Comparison of ENCODE assay signal across 2 cellular contexts in genomic region chr11:64294665-64295289, GRCh38.
TF ChIP-seq lines count a peak whose summit lies in the region.

No MANE protein-coding gene starts in this region.

TF ChIP-seq in H1, 55 proteins besides CTCF, POLR2A, EP300 and RAD21:
- TF ChIP-seq KDM4A (IDR thresholded peaks at IDR 0.05; ENCODE audit: low read depth, low read length, severe bottlenecking) (no peak), EZH2 (IDR thresholded peaks at IDR 0.05; ENCODE audit: low read depth, low read length, severe bottlenecking) (peak; percentile 30)

TF ChIP-seq in SK-N-SH, 30 proteins besides CTCF, POLR2A, EP300 and RAD21:
- TF ChIP-seq FOXJ3 (CRISPR knock-in tag; IDR thresholded peaks at IDR 0.05) (no peak), USF2 (IDR thresholded peaks at IDR 0.05; ENCODE audit: borderline replicate concordance, low read depth, low read length) (no peak), NFIC (IDR thresholded peaks at IDR 0.05; ENCODE audit: borderline replicate concordance) (no peak), FOSL2 (IDR thresholded peaks at IDR 0.05; ENCODE audit: borderline replicate concordance, low read depth) (no peak)
